33 cellular contexts compared by ENCODE assay signal in genomic region chr2:219622472-219622871, GRCh38. TPM values are rescaled to one million over a fixed set of nuclear protein-coding genes. Genes with fewer than 3 reads are reported as not detected.
"Had no signal": no experiment of that assay in that cellular context is flagged by ENCODE, and none has a peak within 500 bp of the region (broad histone marks: within the 10 kb centered on the region; RNA-seq: fewer than 3 reads in every experiment).

No MANE protein-coding gene starts in this region.

- H3K36me3 Mint-ChIP-seq: activated naive CD8-positive, alpha-beta T cell; brain; T-cell had no signal

- H3K27ac ChIP-seq: ascending aorta, breast epithelium, cardiac muscle cell, esophagus muscularis mucosa, gastroesophageal sphincter, WERI-Rb-1 had no signal

- ATAC-seq: activated CD4-positive, CD25-positive, alpha-beta regulatory T cell treated with anti-CD3 and anti-CD28 coated beads, Interleukin-2, amount 50 U/mL, for 24 hours; activated CD8-positive, alpha-beta T cell treated with anti-CD3 and anti-CD28 coated beads for 36 hours; activated T-cell treated with anti-CD3 and anti-CD28 coated beads, Interleukin-2, amount 50 U/mL, for 4 hours; activated T-helper 17 cell treated with anti-CD3 and anti-CD28 coated beads, Interleukin-2, amount 50 U/mL, for 72 hours; effector memory CD8-positive, alpha-beta T cell; gastroesophageal sphincter; T-cell had no signal

- H3K9me3 ChIP-seq: ascending aorta, breast epithelium, esophagus muscularis mucosa, gastroesophageal sphincter had no signal

- H3K4me1 ChIP-seq: ascending aorta, breast epithelium had no signal

- DNase-seq: activated B cell treated with CpG ODN at 0.5 μM for 24 hours; activated CD4-positive, alpha-beta T cell treated with anti-CD3 and anti-CD28 coated beads for 48 hours; activated CD4-positive, alpha-beta T cell treated with anti-CD3 and anti-CD28 coated beads, Interleukin-2, amount 50 U/mL, for 1 hour; activated CD4-positive, alpha-beta T cell treated with anti-CD3 and anti-CD28 coated beads, Interleukin-2, amount 50 U/mL, for 48 hours; activated CD8-positive, alpha-beta memory T cell treated with anti-CD3 and anti-CD28 coated beads for 24 hours; activated CD8-positive, alpha-beta T cell treated with anti-CD3 and anti-CD28 coated beads for 36 hours; activated effector memory CD4-positive, alpha-beta T cell treated with Interleukin-2 at 50 U/mL for 16 hours; activated gamma-delta T cell treated with Interleukin-2 at 50 U/mL for 16 hours; activated naive CD4-positive, alpha-beta T cell treated with anti-CD3 and anti-CD28 coated beads, Interleukin-2, amount 50 U/mL, for 16 hours; activated naive CD4-positive, alpha-beta T cell treated with Interleukin-2 at 50 U/mL for 16 hours; activated T-cell treated with anti-CD3 and anti-CD28 coated beads, Interleukin-2, amount 50 U/mL, for 4 hours; cortex of kidney; dermis blood vessel endothelial cell; effector CD4-positive, alpha-beta T cell; effector memory CD8-positive, alpha-beta T cell; erythroblast; foreskin melanocyte; SW 1271; T-cell; T1000; WERI-Rb-1 had no signal

- H3K27me3 ChIP-seq: ascending aorta, breast epithelium, cardiac muscle cell, esophagus muscularis mucosa, gastroesophageal sphincter had no signal

- H3K4me3 Mint-ChIP-seq: activated B cell treated with CpG ODN at 0.5 μM for 24 hours; activated CD8-positive, alpha-beta T cell treated with anti-CD3 and anti-CD28 coated beads for 36 hours; activated naive CD8-positive, alpha-beta T cell; activated T-cell treated with anti-CD3 and anti-CD28 coated beads, Interleukin-2, amount 50 U/mL, for 4 hours; activated T-helper 17 cell treated with anti-CD3 and anti-CD28 coated beads, Interleukin-2, amount 50 U/mL, for 72 hours; brain; effector memory CD8-positive, alpha-beta T cell; T-cell; T-helper 1 cell treated with Interleukin-12 subunit alpha and Interleukin-12 subunit beta and Interleukin-4 antibody, amounts not matched to agents 30 μg/mL and 1 μg/mL, for 36 hours had no signal

- H3K27ac Mint-ChIP-seq: activated B cell treated with CpG ODN at 0.5 μM for 24 hours; activated CD8-positive, alpha-beta T cell treated with anti-CD3 and anti-CD28 coated beads for 36 hours; activated naive CD8-positive, alpha-beta T cell; activated T-helper 17 cell treated with anti-CD3 and anti-CD28 coated beads, Interleukin-2, amount 50 U/mL, for 72 hours; brain; effector memory CD8-positive, alpha-beta T cell; T-cell; T-helper 1 cell treated with Interleukin-12 subunit alpha and Interleukin-12 subunit beta and Interleukin-4 antibody, amounts not matched to agents 30 μg/mL and 1 μg/mL, for 36 hours had no signal

- H3K9me3 Mint-ChIP-seq: activated B cell treated with CpG ODN at 0.5 μM for 24 hours; activated CD8-positive, alpha-beta T cell treated with anti-CD3 and anti-CD28 coated beads for 36 hours; activated T-cell treated with anti-CD3 and anti-CD28 coated beads, Interleukin-2, amount 50 U/mL, for 4 hours; activated T-helper 17 cell treated with anti-CD3 and anti-CD28 coated beads, Interleukin-2, amount 50 U/mL, for 72 hours; brain; effector memory CD8-positive, alpha-beta T cell; T-cell; T-helper 1 cell treated with Interleukin-12 subunit alpha and Interleukin-12 subunit beta and Interleukin-4 antibody, amounts not matched to agents 30 μg/mL and 1 μg/mL, for 36 hours had no signal

- H3K4me1 Mint-ChIP-seq: activated T-helper 17 cell treated with anti-CD3 and anti-CD28 coated beads, Interleukin-2, amount 50 U/mL, for 72 hours had no signal

- H3K36me3 ChIP-seq: ascending aorta, breast epithelium, cardiac muscle cell, esophagus muscularis mucosa, gastroesophageal sphincter, WERI-Rb-1 had no signal

- H3K4me3 ChIP-seq: ascending aorta, breast epithelium, cardiac muscle cell, esophagus muscularis mucosa, gastroesophageal sphincter had no signal

RNA-seq across cellular contexts. Expression of gene SLC4A3, which starts 5.0 kb away (rescaled TPM):
- total RNA-seq: activated B cell treated with CpG ODN at 0.5 μM for 24 hours; activated CD8-positive, alpha-beta T cell treated with anti-CD3 and anti-CD28 coated beads for 36 hours; activated T-helper 17 cell treated with anti-CD3 and anti-CD28 coated beads, Interleukin-2, amount 50 U/mL, for 72 hours; T-helper 2 cell treated with Interferon-gamma antibody and Interleukin-4, amounts not matched to agents 100 ng/mL and 5 ng/mL, for 36 hours had no signal

RNA-seq across cellular contexts. Expression of gene INHA, which starts 50.4 kb away (rescaled TPM):
- total RNA-seq: activated B cell treated with CpG ODN at 0.5 μM for 24 hours; activated CD8-positive, alpha-beta T cell treated with anti-CD3 and anti-CD28 coated beads for 36 hours; activated T-cell treated with anti-CD3 and anti-CD28 coated beads, Interleukin-2, amount 50 U/mL, for 4 hours; activated T-helper 17 cell treated with anti-CD3 and anti-CD28 coated beads, Interleukin-2, amount 50 U/mL, for 72 hours; ascending aorta; dermis blood vessel endothelial cell; glomerular endothelial cell; T-helper 2 cell treated with Interferon-gamma antibody and Interleukin-4, amounts not matched to agents 100 ng/mL and 5 ng/mL, for 36 hours had no signal

RNA-seq across cellular contexts. Expression of gene OBSL1, which starts 51.1 kb away (rescaled TPM):
- total RNA-seq: activated B cell treated with CpG ODN at 0.5 μM for 24 hours; T-helper 2 cell treated with Interferon-gamma antibody and Interleukin-4, amounts not matched to agents 100 ng/mL and 5 ng/mL, for 36 hours had no signal
